8 cellular contexts compared by ENCODE assay signal in genomic region chr3:172490198-172490669, GRCh38. TPM values are rescaled to one million over a fixed set of nuclear protein-coding genes. Genes with fewer than 3 reads are reported as not detected.
A peak's percentile ranks its signal among the peaks of the same experiment; 100 is the strongest.
DNase-seq lines count a peak whose midpoint lies in the region; ATAC-seq and TF ChIP-seq lines count a peak whose summit lies in the region.
"Not testable (repeated sequence)": the region's sequence is repeated elsewhere in the genome, so short reads cannot be mapped to it uniquely, and the experiment has no call there.

No MANE protein-coding gene starts in this region.

- TF ChIP-seq CTCF in gastroesophageal sphincter (IDR thresholded peaks at IDR 0.05): peak; percentile 73 to 91 (median 82)

- H3K9me3 Mint-ChIP-seq in T-cell; stimulated activated naive CD8-positive, alpha-beta T cell treated with anti-CD3 and anti-CD28 coated beads, Interleukin-15, amount 100 ng/mL, for 72 hours: not testable (repeated sequence)

- H3K36me3 ChIP-seq in gastroesophageal sphincter: not testable (repeated sequence)

- H3K4me3 ChIP-seq in gastroesophageal sphincter: not testable (repeated sequence)

- H3K27me3 Mint-ChIP-seq in T-cell: not testable (repeated sequence)
- peaks cover 20% of the 10 kb centered on the region for H3K27me3 Mint-ChIP-seq in stimulated activated naive CD8-positive, alpha-beta T cell treated with anti-CD3 and anti-CD28 coated beads, Interleukin-15, amount 100 ng/mL, for 72 hours

- H3K4me1 Mint-ChIP-seq in T-cell: not testable (repeated sequence)
- peaks cover 14% of the 10 kb centered on the region for H3K4me1 Mint-ChIP-seq in stimulated activated naive CD8-positive, alpha-beta T cell treated with anti-CD3 and anti-CD28 coated beads, Interleukin-15, amount 100 ng/mL, for 72 hours

- not testable (repeated sequence) for H3K27me3 ChIP-seq in gastroesophageal sphincter

- peak; percentile 79 for ATAC-seq in HG02610 (IDR thresholded peaks at IDR 0.05; ENCODE audit: unreplicated experiment)
- peak; percentile 56 to 79 (median 73) for ATAC-seq in T-cell (replicated peaks in 1 of 4)
- ATAC-seq in gastroesophageal sphincter: peak; percentile 46
- peak; percentile 70 for ATAC-seq in stimulated activated naive CD8-positive, alpha-beta T cell treated with anti-CD3 and anti-CD28 coated beads, Interleukin-15, amount 100 ng/mL, for 72 hours

- CTCF ChIA-PET in T-cell (lab: Charles Lee): interaction anchor here (0.6 to 1.2 kb wide), 9 partner anchors 25 to 190 kb away, joined by 3 to 14 read pairs (median 4); no protein-coding TSS in a partner anchor

- not testable (repeated sequence) for TF ChIP-seq POLR2A in gastroesophageal sphincter (IDR thresholded peaks at IDR 0.05)

- 20 to 24% methylated on average over 4 of the region's 4 CpGs for WGBS in gastroesophageal sphincter (ENCODE audit: low coverage in 1 of 2), 2 donors

- H3K27ac ChIP-seq in gastroesophageal sphincter: not testable (repeated sequence)

- not testable (repeated sequence) for H3K9me3 ChIP-seq in gastroesophageal sphincter

- not testable (repeated sequence) for H3K4me1 ChIP-seq in gastroesophageal sphincter

- DNase-seq in Daoy (ENCODE audit: low read depth) (peak; percentile 81), NCI-H146 treated with DMSO at 0.1 percent for 48 hours (lab: John Stamatoyannopoulos, UW; ENCODE audit: unreplicated experiment) (peak; percentile 44), T-cell (peak; percentile 39 to 85 (median 73)), non-pigmented ciliary epithelial cell (ENCODE audit: low read depth) (peak; percentile 32)
- peak; percentile 83 for DNase-seq in activated naive CD4-positive, alpha-beta T cell treated with anti-CD3 and anti-CD28 coated beads, Interleukin-2, amount 50 U/mL, for 16 hours
- DNase-seq in stimulated activated naive CD8-positive, alpha-beta T cell treated with anti-CD3 and anti-CD28 coated beads, Interleukin-15, amount 100 ng/mL, for 72 hours: peak; percentile 62 to 64

- H3K4me3 Mint-ChIP-seq in T-cell; stimulated activated naive CD8-positive, alpha-beta T cell treated with anti-CD3 and anti-CD28 coated beads, Interleukin-15, amount 100 ng/mL, for 72 hours: not testable (repeated sequence)

- not testable (repeated sequence) for H3K36me3 Mint-ChIP-seq in T-cell

- not testable (repeated sequence) for TF ChIP-seq EP300 in gastroesophageal sphincter (IDR thresholded peaks at IDR 0.05)

- POLR2A ChIA-PET in T-cell (lab: Charles Lee): not testable (repeated sequence)

- H3K27ac Mint-ChIP-seq in T-cell: peak overlapping the region; percentile 49 to 82
- peak overlapping the region; percentile 69 to 79 for H3K27ac Mint-ChIP-seq in stimulated activated naive CD8-positive, alpha-beta T cell treated with anti-CD3 and anti-CD28 coated beads, Interleukin-15, amount 100 ng/mL, for 72 hours

RNA-seq across cellular contexts. Expression of gene TNFSF10, which starts 33.0 kb away (rescaled TPM):
- total RNA-seq in Daoy (2014; rRNA removed; shearing (Covaris generic)): 23.8 and 30.8 TPM in 2 replicates
- total RNA-seq in T-cell: 10 to 100 TPM; 22.3 to 49.7 (median 35.8) TPM
- 10 to 100 TPM; 21.5 to 32.3 (median 27.1) TPM for total RNA-seq in gastroesophageal sphincter

RNA-seq across cellular contexts. Expression of gene GHSR, which starts 42.0 kb away (rescaled TPM):
- total RNA-seq in Daoy (2014; rRNA removed; shearing (Covaris generic)): not detected in 2 replicates
- total RNA-seq in T-cell (not detected), gastroesophageal sphincter (not detected)

Comparison
In these comparisons a context has a peak if more than half of its experiments do, and no peak if none do; other contexts are left out.
1. DNase-seq: peak in every context shown above with its lines; median percentile 83 in activated naive CD4-positive, alpha-beta T cell treated with anti-CD3 and anti-CD28 coated beads, Interleukin-2, amount 50 U/mL, for 16 hours; 81 in Daoy; 73 in T-cell; 63 in stimulated activated naive CD8-positive, alpha-beta T cell treated with anti-CD3 and anti-CD28 coated beads, Interleukin-15, amount 100 ng/mL, for 72 hours; 44 in NCI-H146 treated with DMSO at 0.1 percent for 48 hours; 32 in non-pigmented ciliary epithelial cell.